ENCODE assay signal across 9 cellular contexts in genomic region chr4:7956306-7957112, GRCh38. TPM values are rescaled to one million over a fixed set of nuclear protein-coding genes. Genes with fewer than 3 reads are reported as not detected.
A peak's percentile ranks its signal among the peaks of the same experiment; 100 is the strongest.
DNase-seq lines count a peak whose midpoint lies in the region; ATAC-seq, FAIRE-seq and TF ChIP-seq lines count a peak whose summit lies in the region.
"Had no signal": no experiment of that assay in that cellular context is flagged by ENCODE, and none has a peak within 500 bp of the region (broad histone marks: within the 10 kb centered on the region; RNA-seq: fewer than 3 reads in every experiment).

No MANE protein-coding gene starts in this region.

- H4K8ac ChIP-seq in H1 (ENCODE audit: extremely low read depth, insufficient read depth, low read length), result no peak overlapping the region

- no peak overlapping the region for H2BK120ac ChIP-seq in H1 (replicated peaks; ENCODE audit: low read depth, low read length)

- no peaks in the 10 kb centered on the region for H3K79me2 ChIP-seq in H1 (ENCODE audit: control insufficient read depth in 1 of 2, insufficient read depth in 2 of 2, low read length in 2 of 2)

- no peak for TF ChIP-seq EP300 in H1 (IDR thresholded peaks at IDR 0.05; ENCODE audit: borderline replicate concordance in 1 of 2, low read depth in 2 of 2, low read length in 2 of 2)

- no peak overlapping the region; the same call in 1 of the 2 replicates for H2BK15ac ChIP-seq in H1 (ENCODE audit: low read length)

- H2BK12ac ChIP-seq in H1 (ENCODE audit: low read depth, low read length), result peak overlapping the region; percentile 60; the same call in 1 of the 2 replicates

- H3K9me3 ChIP-seq in heart left ventricle (peaks cover 0 to 10% (median 2%) of the 10 kb centered on the region in 12 donors), H1 (ENCODE audit: insufficient read depth in 2 of 2, low read depth in 1 of 2, low read length in 1 of 2) (no peaks in the 10 kb centered on the region), lower lobe of right lung (peaks cover 5% of the 10 kb centered on the region), aorta (ENCODE audit: control insufficient read depth, low read length) (no peaks in the 10 kb centered on the region)

- no peak overlapping the region for H3K9ac ChIP-seq in H1 (replicated peaks in 1 of 4; ENCODE audit: extremely low read depth in 1 of 4, low read depth in 3 of 4, low read length in 3 of 4)

- no peak overlapping the region for H4K91ac ChIP-seq in H1 (replicated peaks; ENCODE audit: insufficient read length, low read length)

- H2AK5ac ChIP-seq in H1 (ENCODE audit: low read depth, low read length), result no peak overlapping the region

- DNase-seq in heart left ventricle (peak in 1 of 5 donors; percentile 57), cardiac septum (ENCODE audit: low spot score) (no peak), H1 (ENCODE audit: low read depth in 1 of 2, low spot score in 2 of 2) (no peak), lower lobe of right lung (no peak), aorta (peak; percentile 84 to 88), GM19240 (ENCODE audit: insufficient read length, low spot score) (no peak), NCI-H524 treated with DMSO at 0.1 percent for 48 hours (lab: John Stamatoyannopoulos, UW) (no peak)
- no peak for DNase-seq in activated CD4-positive, CD25-positive, alpha-beta regulatory T cell treated with anti-CD3 and anti-CD28 coated beads, Interleukin-2, amount 50 U/mL, for 72 hours

- no peak overlapping the region for H4K5ac ChIP-seq in H1 (ENCODE audit: insufficient read length, low read depth, low read length)

- intact Hi-C loops in heart left ventricle (cut with DNase I), result no loop called here
- intact Hi-C loops in cardiac septum (cut with DNase I), result no loop called here
- intact Hi-C loops in lower lobe of right lung (cut with DNase I), result no loop called here
- intact Hi-C loops in aorta (cut with DNase I), result no loop called here

- no peak overlapping the region for H3K4me3 ChIP-seq in heart left ventricle
- H3K4me3 ChIP-seq in H1 (ENCODE audit: extremely low read depth in 1 of 4, insufficient read depth in 2 of 4, low read depth in 3 of 4, low read length in 4 of 4), result no peak overlapping the region
- H3K4me3 ChIP-seq in lower lobe of right lung, result no peak overlapping the region
- no peak overlapping the region for H3K4me3 ChIP-seq in aorta (ENCODE audit: low read length in 2 of 2)

- no peaks in the 10 kb centered on the region for H4K20me1 ChIP-seq in H1 (replicated peaks in 1 of 2; ENCODE audit: control insufficient read depth in 1 of 2, insufficient read depth in 2 of 2, low read length in 2 of 2)

- WGBS in heart left ventricle, 4 donors, result 71 to 83% (median 77%) methylated on average over 10 of the region's 10 CpGs
- 84% methylated on average over 10 of the region's 10 CpGs; no CpG with 5 or more reads in 1 of the 2 experiments for WGBS in H1 (ENCODE audit: extremely low coverage in 1 of 2, insufficient coverage in 1 of 2, insufficient read length in 1 of 2, insufficient replicate concordance in 2 of 2, low coverage in 1 of 2, low lambda C conversion rate in 2 of 2, missing lambda C conversion rate in 1 of 2), 2 experiments
- WGBS in aorta, 2 donors, result 70 to 81% methylated on average over 10 of the region's 10 CpGs

- no peak for TF ChIP-seq POLR2A in heart left ventricle (IDR thresholded peaks at IDR 0.05)
- no peak for TF ChIP-seq POLR2A in H1 (IDR thresholded peaks at IDR 0.05; ENCODE audit: control extremely low read depth in 1 of 2, low read depth in 2 of 2, low read length in 2 of 2)

- H2AFZ ChIP-seq in H1 (ENCODE audit: low read length), result no peak overlapping the region

- peak in 3 of 4 donors; percentile 34 to 66 (median 49) for ATAC-seq in heart left ventricle
- peak; percentile 46 to 47 for ATAC-seq in lower lobe of right lung
- peak; percentile 63 for ATAC-seq in aorta (ENCODE audit: low FRiP score)

- H3K36me3 ChIP-seq in heart left ventricle (no peaks in the 10 kb centered on the region), H1 (ENCODE audit: control insufficient read depth in 2 of 4, insufficient read depth in 4 of 4, low read length in 3 of 4) (no peaks in the 10 kb centered on the region), lower lobe of right lung (no peaks in the 10 kb centered on the region), aorta (ENCODE audit: control insufficient read depth in 1 of 2, insufficient read depth in 2 of 2, low read length in 1 of 2) (no peaks in the 10 kb centered on the region)

- H3K79me1 ChIP-seq in H1 (ENCODE audit: low read depth, low read length), result no peaks in the 10 kb centered on the region

- no peaks in the 10 kb centered on the region for H3K23me2 ChIP-seq in H1 (ENCODE audit: low read depth, low read length)

- H2BK5ac ChIP-seq in H1 (ENCODE audit: low read depth, low read length), result no peak overlapping the region; the same call in 1 of the 2 replicates

- H3K4ac ChIP-seq in H1 (replicated peaks; ENCODE audit: insufficient read length, low read depth, low read length), result no peak overlapping the region

- H3K23ac ChIP-seq in H1 (ENCODE audit: insufficient read length), result no peak overlapping the region

- no peak overlapping the region for H3K56ac ChIP-seq in H1 (replicated peaks; ENCODE audit: insufficient read length, low read depth, low read length)

- no peak overlapping the region; the same call in 1 of the 2 replicates for H3K18ac ChIP-seq in H1 (ENCODE audit: extremely low read depth, low read length)

- no peak overlapping the region for H3K4me2 ChIP-seq in H1 (ENCODE audit: insufficient read depth in 1 of 2, low read depth in 2 of 2, low read length in 2 of 2)

- H3K14ac ChIP-seq in H1 (ENCODE audit: insufficient read length), result no peak overlapping the region

- peaks cover 0 to 9% (median 1%) of the 10 kb centered on the region in 12 donors for H3K4me1 ChIP-seq in heart left ventricle
- peaks cover 3 to 10% (median 7%) of the 10 kb centered on the region in 4 experiments for H3K4me1 ChIP-seq in H1 (replicated peaks in 1 of 4; ENCODE audit: control insufficient read depth in 3 of 4, insufficient read depth in 4 of 4, low read length in 3 of 4)
- peaks cover 17% of the 10 kb centered on the region for H3K4me1 ChIP-seq in lower lobe of right lung
- H3K4me1 ChIP-seq in aorta (ENCODE audit: control insufficient read depth in 1 of 2, insufficient read depth in 2 of 2, low read length in 2 of 2), result no peaks in the 10 kb centered on the region

- no peak for FAIRE-seq in H1 (lab: Jason Lieb, UNC)
- FAIRE-seq: A204.1 had no signal

- TF ChIP-seq CTCF in heart left ventricle (IDR thresholded peaks at IDR 0.05), result no peak
- TF ChIP-seq CTCF in H1 (IDR thresholded peaks at IDR 0.05; ENCODE audit: control extremely low read depth in 1 of 3, insufficient read depth in 1 of 3, low read depth in 1 of 3, low read length in 3 of 3), result no peak
- no peak for TF ChIP-seq CTCF in lower lobe of right lung (IDR thresholded peaks at IDR 0.05)

- CTCF ChIA-PET in H1 (lab: Charles Lee; ENCODE audit: partially characterized antibody), result interaction anchor here (0.5 to 2.3 kb wide), 9 partner anchors 9 to 571 kb away, joined by 3 to 7 read pairs (median 3); no protein-coding TSS in a partner anchor

- POLR2A ChIA-PET in H1 (lab: Charles Lee; ENCODE audit: partially characterized antibody), result interaction anchor here (1.0 kb wide), 1 partner anchor 8 kb away, joined by 3 read pairs; no protein-coding TSS in a partner anchor

- TF ChIP-seq RAD21 in H1 (IDR thresholded peaks at IDR 0.05 in 1 of 2, conservative IDR thresholded peaks at IDR 0.05 in 1 of 2; ENCODE audit: low read depth in 2 of 2, low read length in 2 of 2), result no peak

- H3K27me3 ChIP-seq in heart left ventricle (no peaks in the 10 kb centered on the region), H1 (replicated peaks in 1 of 4; ENCODE audit: control insufficient read depth in 3 of 4, extremely low read depth in 1 of 4, insufficient read depth in 3 of 4, low read length in 3 of 4) (no peaks in the 10 kb centered on the region), lower lobe of right lung (ENCODE audit: low read depth) (no peaks in the 10 kb centered on the region), aorta (ENCODE audit: control insufficient read depth in 1 of 2, insufficient read depth in 2 of 2, low read length in 1 of 2) (no peaks in the 10 kb centered on the region)

- H2BK20ac ChIP-seq in H1 (ENCODE audit: low read length), result 0 out of 2 replicates have a peak overlapping the region, but pooled peaks have one; percentile 61

- H3K27ac ChIP-seq in heart left ventricle (peak overlapping the region in 2 of 12 donors; percentile 16 to 32), H1 (ENCODE audit: low read depth, low read length) (no peak overlapping the region), lower lobe of right lung (no peak overlapping the region), aorta (ENCODE audit: low read depth in 1 of 2, low read length in 2 of 2) (no peak overlapping the region)

TF ChIP-seq in H1, 55 proteins besides CTCF, POLR2A, EP300 and RAD21 (continues in another document):
- no peak for TF ChIP-seq E2F6 (IDR thresholded peaks at IDR 0.05)

RNA-seq across cellular contexts. Expression of gene AFAP1, which starts 16.8 kb away (rescaled TPM):
- total RNA-seq in heart left ventricle (10 to 100 TPM in 3 of 9 donors, 1 to 10 TPM in 6; 4.5 to 18.0 (median 7.0) TPM), cardiac septum (8.7 TPM), lower lobe of right lung (21.0 TPM), aorta (10 to 100 TPM; 40.5 to 60.5 TPM)
- polyA plus RNA-seq in heart left ventricle (1 to 10 TPM; 2.0 to 4.5 TPM), H1 (2011; rRNA removed) (3.6 and 5.1 TPM in 2 replicates), aorta (10 to 100 TPM in 1 of 2 donors, 1 to 10 TPM in 1; 4.6 to 13.3 TPM)
- 16.2 and 18.2 TPM in 2 replicates for total RNA-seq in H1 (2021; fragmentation: NEBNext Ultra II Directional; extraction: Animal tissue kit (Norgen Biotek cat#: 25700))
- polyA plus RNA-seq in H1 (2011; cell fraction: cytosol; rRNA removed), result 3.6 TPM
- 9.3 TPM for polyA plus RNA-seq in H1 (2011; cell fraction: nucleus; rRNA removed)
- 5.8 to 7.5 TPM (median 6.7 TPM) in 4 replicates for polyA plus RNA-seq in H1 (2012, experiment 1 of 2)
- 2.7 TPM for polyA plus RNA-seq in H1 (2012, experiment 2 of 2)
- 7.8 TPM for polyA plus RNA-seq in H1 (2013, experiment 1 of 2)
- 7.8 TPM for polyA plus RNA-seq in H1 (2013, experiment 2 of 2)
- 8.1 and 10.5 TPM in 2 replicates for polyA minus RNA-seq in H1 (2011; rRNA and poly(A)+ RNA removed)
- polyA minus RNA-seq in H1 (2011; cell fraction: cytosol; rRNA and poly(A)+ RNA removed), result 5.6 TPM
- polyA minus RNA-seq in H1 (2011; cell fraction: nucleus; rRNA and poly(A)+ RNA removed), result 16.3 TPM

Comparison
In these comparisons a context has a peak if more than half of its experiments do, and no peak if none do; other contexts are left out.
1. DNase-seq: peak in aorta (2 of 2); none in cardiac septum (single experiment), H1 (0 of 2), lower lobe of right lung (single experiment), activated CD4-positive, CD25-positive, alpha-beta regulatory T cell treated with anti-CD3 and anti-CD28 coated beads, Interleukin-2, amount 50 U/mL, for 72 hours (single experiment), GM19240 (single experiment) and NCI-H524 treated with DMSO at 0.1 percent for 48 hours (single experiment).
2. Peak in every context shown above with its lines, with median percentiles within 50 percentile points of each other: ATAC-seq.